ENCODE assay signal across 8 cellular contexts in the genomic region with DNA sequence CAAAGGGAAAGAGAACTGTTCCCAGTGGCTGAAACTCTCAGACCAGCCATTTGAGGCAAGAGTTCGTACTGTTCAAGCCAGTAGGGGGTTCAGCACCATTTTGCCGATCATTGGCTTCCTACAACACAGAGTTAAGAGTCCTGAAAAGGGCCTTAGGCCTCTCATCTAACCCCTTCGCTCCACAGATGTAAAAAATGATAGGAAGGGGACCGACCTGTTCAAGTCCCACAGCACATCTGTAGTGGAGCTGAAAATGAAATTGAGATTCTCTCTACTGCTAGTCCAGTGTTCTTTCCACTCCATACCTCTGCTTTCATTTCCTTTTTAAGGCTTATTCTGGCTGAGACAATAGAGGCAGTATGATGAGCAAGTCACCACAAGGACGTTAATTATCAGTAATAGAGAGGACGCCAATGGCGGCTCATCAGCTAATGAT. TPM values are rescaled to one million over a fixed set of nuclear protein-coding genes. Genes with fewer than 3 reads are reported as not detected.
DNase-seq lines count a peak whose midpoint lies in the region; ATAC-seq and TF ChIP-seq lines count a peak whose summit lies in the region.

No MANE protein-coding gene starts in this region.

- H3K36me3 ChIP-seq in tibial nerve = no peaks in the 10 kb centered on the region

- H3K27ac ChIP-seq in tibial nerve = peak overlapping the region; percentile 68 to 93 (median 79)

- H3K27me3 ChIP-seq in tibial nerve = no peaks in the 10 kb centered on the region

- 15 to 24% methylated on average over 7 of the region's 7 CpGs for WGBS in tibial nerve, 2 donors

- TF ChIP-seq CTCF in tibial nerve (IDR thresholded peaks at IDR 0.05) (no peak), GM13977 (IDR thresholded peaks at IDR 0.05; ENCODE audit: extremely low read depth, insufficient read depth, missing control alignments) (no peak)

- peak overlapping the region; percentile 28 to 56 (median 43) for H3K4me3 ChIP-seq in tibial nerve

- H3K4me1 ChIP-seq in tibial nerve = peaks cover 0 to 43% (median 13%) of the 10 kb centered on the region in 4 donors

- TF ChIP-seq POLR2A in tibial nerve (IDR thresholded peaks at IDR 0.05) = no peak

- in situ Hi-C loops in GM13977 (cut with MboI; ENCODE audit: low pct_unique_long_range_greater_than_20kb, low sequenced_read_pairs, unreplicated experiment) = no loop called here

- H3K9me3 ChIP-seq in tibial nerve = no peaks in the 10 kb centered on the region

- TF ChIP-seq EP300 in tibial nerve (IDR thresholded peaks at IDR 0.05) = no peak

- intact Hi-C loops in left cardiac atrium (cut with DNase I) = loop anchor here in 1 of 2 donors (5.0 kb wide), 1 partner anchor 54 kb away; no protein-coding TSS in a partner anchor

- DNase-seq in LHCN-M2 (ENCODE audit: low read depth) (peak; percentile 58), left cardiac atrium (no peak), tibial nerve (ENCODE audit: low spot score in 2 of 2) (no peak), GM13977 (ENCODE audit: low spot score) (no peak), NCI-H1436 treated with DMSO at 0.1 percent for 48 hours (lab: John Stamatoyannopoulos, UW) (no peak), NCI-H2029 treated with DMSO at 0.1 percent for 48 hours (lab: John Stamatoyannopoulos, UW) (no peak), kidney tubule cell (ENCODE audit: low spot score) (no peak)

- ATAC-seq in GM19463 (IDR thresholded peaks at IDR 0.05; ENCODE audit: unreplicated experiment) (peak; percentile 58), left cardiac atrium (peak; percentile 40 to 62)

RNA-seq across cellular contexts. Expression of gene DDR2, which starts 1.1 kb away (rescaled TPM):
- total RNA-seq in LHCN-M2 (2014; rRNA removed) (55.3 and 73.1 TPM in 2 replicates), left cardiac atrium (10 to 100 TPM; 75.1 to 80.3 TPM), tibial nerve (100 to 1,000 TPM in 2 of 4 donors, 10 to 100 TPM in 2; 76.5 to 120 (median 103) TPM)
- 16.0 TPM for polyA plus RNA-seq in LHCN-M2 (2012)
